Comparison of ENCODE assay signal across 8 cellular contexts in the genomic region with DNA sequence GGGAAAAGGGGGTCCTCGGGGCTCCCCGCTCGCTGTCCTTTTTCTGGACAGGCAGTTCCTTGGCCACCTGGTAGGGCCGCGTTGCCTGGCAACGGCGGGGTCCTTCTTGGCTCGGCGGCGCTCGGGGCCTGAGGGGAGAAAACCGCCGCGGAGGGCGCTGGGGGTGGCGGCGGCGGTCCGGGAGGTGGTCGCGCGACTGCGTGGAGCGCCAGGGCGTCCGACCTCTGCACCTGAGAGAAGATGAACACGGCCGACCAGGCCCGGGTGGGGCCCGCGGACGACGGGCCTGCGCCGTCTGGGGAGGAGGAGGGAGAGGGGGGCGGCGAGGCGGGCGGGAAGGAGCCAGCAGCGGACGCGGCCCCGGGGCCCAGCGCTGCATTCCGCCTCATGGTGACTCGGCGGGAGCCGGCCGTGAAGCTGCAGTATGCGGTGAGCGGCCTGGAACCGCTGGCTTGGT. TPM values are rescaled to one million over a fixed set of nuclear protein-coding genes. Genes with fewer than 3 reads are reported as not detected.
DNase-seq lines count a peak whose midpoint lies in the region; ATAC-seq, FAIRE-seq and TF ChIP-seq lines count a peak whose summit lies in the region.

A gene with protein sequence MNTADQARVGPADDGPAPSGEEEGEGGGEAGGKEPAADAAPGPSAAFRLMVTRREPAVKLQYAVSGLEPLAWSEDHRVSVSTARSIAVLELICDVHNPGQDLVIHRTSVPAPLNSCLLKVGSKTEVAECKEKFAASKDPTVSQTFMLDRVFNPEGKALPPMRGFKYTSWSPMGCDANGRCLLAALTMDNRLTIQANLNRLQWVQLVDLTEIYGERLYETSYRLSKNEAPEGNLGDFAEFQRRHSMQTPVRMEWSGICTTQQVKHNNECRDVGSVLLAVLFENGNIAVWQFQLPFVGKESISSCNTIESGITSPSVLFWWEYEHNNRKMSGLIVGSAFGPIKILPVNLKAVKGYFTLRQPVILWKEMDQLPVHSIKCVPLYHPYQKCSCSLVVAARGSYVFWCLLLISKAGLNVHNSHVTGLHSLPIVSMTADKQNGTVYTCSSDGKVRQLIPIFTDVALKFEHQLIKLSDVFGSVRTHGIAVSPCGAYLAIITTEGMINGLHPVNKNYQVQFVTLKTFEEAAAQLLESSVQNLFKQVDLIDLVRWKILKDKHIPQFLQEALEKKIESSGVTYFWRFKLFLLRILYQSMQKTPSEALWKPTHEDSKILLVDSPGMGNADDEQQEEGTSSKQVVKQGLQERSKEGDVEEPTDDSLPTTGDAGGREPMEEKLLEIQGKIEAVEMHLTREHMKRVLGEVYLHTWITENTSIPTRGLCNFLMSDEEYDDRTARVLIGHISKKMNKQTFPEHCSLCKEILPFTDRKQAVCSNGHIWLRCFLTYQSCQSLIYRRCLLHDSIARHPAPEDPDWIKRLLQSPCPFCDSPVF (plus strand): TSS at position 106 of the 457 bp plus-strand sequence. CDS start 135 bp downstream, at position 241.

- H3K27ac Mint-ChIP-seq in activated CD8-positive, alpha-beta T cell treated with anti-CD3 and anti-CD28 coated beads, Interleukin-2, amount 10 ng/mL, durations not matched to agents 7 days and 5 days: peak within 1 kb of the TSS; percentile 87

- peak within 1 kb of the TSS; percentile 98 for H3K56ac ChIP-seq in H1 (replicated peaks; ENCODE audit: insufficient read length, low read depth, low read length)

- POLR2A ChIA-PET in AG04449 (lab: Yijun Ruan, JAX): interaction anchor here (0.6 to 1.6 kb wide), 5 partner anchors 9 to 99 kb away, joined by 3 to 11 read pairs (median 4); no protein-coding TSS in a partner anchor
- POLR2A ChIA-PET in activated CD8-positive, alpha-beta T cell treated with anti-CD3 and anti-CD28 coated beads, Interleukin-2, amount 10 ng/mL, durations not matched to agents 7 days and 5 days (lab: Charles Lee): interaction anchor here (0.6 to 3.0 kb wide), 9 partner anchors 10 to 99 kb away, joined by 3 to 16 read pairs (median 3); no protein-coding TSS in a partner anchor
- POLR2A ChIA-PET in H1 (lab: Charles Lee; ENCODE audit: partially characterized antibody): interaction anchor here (0.7 to 2.6 kb wide), 21 partner anchors 7 to 315 kb away, joined by 3 to 10 read pairs (median 4); a partner anchor contains a TSS

- no peaks in the 10 kb centered on the region for H3K9me3 Mint-ChIP-seq in activated CD8-positive, alpha-beta T cell treated with anti-CD3 and anti-CD28 coated beads, Interleukin-2, amount 10 ng/mL, durations not matched to agents 7 days and 5 days (ENCODE audit: insufficient read depth)

- H2BK5ac ChIP-seq in H1 (ENCODE audit: low read depth, low read length): peak within 1 kb of the TSS; percentile 98

- no peaks in the 10 kb centered on the region for H3K36me3 ChIP-seq in H1 (ENCODE audit: control insufficient read depth in 2 of 4, insufficient read depth in 4 of 4, low read length in 3 of 4)
- H3K36me3 ChIP-seq in mesodermal cell (ENCODE audit: control insufficient read depth, insufficient read depth, low read length): peaks cover 46% of the 10 kb centered on the region

- peak within 1 kb of the TSS; percentile 86 for H3K4me3 Mint-ChIP-seq in activated CD8-positive, alpha-beta T cell treated with anti-CD3 and anti-CD28 coated beads, Interleukin-2, amount 10 ng/mL, durations not matched to agents 7 days and 5 days

- CTCF ChIA-PET in AG04449 (lab: Yijun Ruan, JAX) (interaction anchor here (1.2 to 5.7 kb wide), 2 partner anchors 12 to 20 kb away, joined by 3 to 27 read pairs; no protein-coding TSS in a partner anchor), H1 (lab: Charles Lee; ENCODE audit: partially characterized antibody) (interaction anchor here (0.7 to 3.5 kb wide), 5 partner anchors 26 to 142 kb away, joined by 3 to 12 read pairs (median 3); a partner anchor contains a TSS)
- CTCF ChIA-PET in activated CD8-positive, alpha-beta T cell treated with anti-CD3 and anti-CD28 coated beads, Interleukin-2, amount 10 ng/mL, durations not matched to agents 7 days and 5 days (lab: Charles Lee): interaction anchor here (0.9 to 2.8 kb wide), 7 partner anchors 10 to 231 kb away, joined by 3 to 8 read pairs (median 5); no protein-coding TSS in a partner anchor

- WGBS in H1 (ENCODE audit: extremely low coverage in 1 of 2, insufficient coverage in 1 of 2, insufficient read length in 1 of 2, insufficient replicate concordance in 2 of 2, low coverage in 1 of 2, low lambda C conversion rate in 2 of 2, missing lambda C conversion rate in 1 of 2), 2 experiments: 0% methylated on average over 1 of the region's 52 CpGs; no CpG with 5 or more reads in 1 of the 2 experiments
- WGBS in mesodermal cell (ENCODE audit: insufficient coverage in 2 of 2), 2 experiments: 1% methylated on average over 38 to 40 of the region's 52 CpGs

- FAIRE-seq in H1 (lab: Jason Lieb, UNC): no peak

- peak within 1 kb of the TSS; percentile 86; the same call in 1 of the 2 replicates for H2BK12ac ChIP-seq in H1 (ENCODE audit: low read depth, low read length)

- peaks cover 9% of the 10 kb centered on the region for H3K23me2 ChIP-seq in H1 (ENCODE audit: low read depth, low read length)

- H3K27me3 Mint-ChIP-seq in activated CD8-positive, alpha-beta T cell treated with anti-CD3 and anti-CD28 coated beads, Interleukin-2, amount 10 ng/mL, durations not matched to agents 7 days and 5 days (ENCODE audit: low read depth): no peaks in the 10 kb centered on the region

- peak within 1 kb of the TSS; percentile 100 for H4K91ac ChIP-seq in H1 (replicated peaks; ENCODE audit: insufficient read length, low read length)

- no peak within 1 kb of the TSS for H3K23ac ChIP-seq in H1 (ENCODE audit: insufficient read length)

- no peak within 1 kb of the TSS for H3K14ac ChIP-seq in H1 (ENCODE audit: insufficient read length)

- no peak within 1 kb of the TSS; the same call in 1 of the 2 replicates for H2AK5ac ChIP-seq in H1 (ENCODE audit: low read depth, low read length)

- peak within 1 kb of the TSS; percentile 99; the same call in 1 of the 2 replicates for H2BK15ac ChIP-seq in H1 (ENCODE audit: low read length)

- peaks cover 25% of the 10 kb centered on the region for H3K36me3 Mint-ChIP-seq in activated CD8-positive, alpha-beta T cell treated with anti-CD3 and anti-CD28 coated beads, Interleukin-2, amount 10 ng/mL, durations not matched to agents 7 days and 5 days (ENCODE audit: low read depth)

- H3K79me1 ChIP-seq in H1 (ENCODE audit: low read depth, low read length): peaks cover 6% of the 10 kb centered on the region

- peak within 1 kb of the TSS; percentile 91 for H2BK120ac ChIP-seq in H1 (replicated peaks; ENCODE audit: low read depth, low read length)

- H3K4me1 ChIP-seq in H1 (replicated peaks in 1 of 4; ENCODE audit: control insufficient read depth in 3 of 4, insufficient read depth in 4 of 4, low read length in 3 of 4) (peaks cover 0 to 7% (median 6%) of the 10 kb centered on the region in 4 experiments; a peak in 5 of 7 replicates), mesodermal cell (ENCODE audit: control insufficient read depth, insufficient read depth, low read length, poor library complexity, severe bottlenecking) (no peaks in the 10 kb centered on the region)

- H3K4me2 ChIP-seq in H1 (ENCODE audit: insufficient read depth in 1 of 2, low read depth in 2 of 2, low read length in 2 of 2): peak within 1 kb of the TSS; percentile 58 to 83

- H3K27me3 ChIP-seq in H1 (replicated peaks in 1 of 4; ENCODE audit: control insufficient read depth in 3 of 4, extremely low read depth in 1 of 4, insufficient read depth in 3 of 4, low read length in 3 of 4): no peaks in the 10 kb centered on the region

- TF ChIP-seq EP300 in H1 (IDR thresholded peaks at IDR 0.05; ENCODE audit: borderline replicate concordance in 1 of 2, low read depth in 2 of 2, low read length in 2 of 2): no peak

- DNase-seq in AG04449 (ENCODE audit: low read depth, low spot score): no peak
- DNase-seq in NCI-H748 treated with DMSO at 0.1 percent for 48 hours (lab: John Stamatoyannopoulos, UW): peak; percentile 65
- DNase-seq in activated CD8-positive, alpha-beta T cell treated with anti-CD3 and anti-CD28 coated beads, Interleukin-2, amount 10 ng/mL, durations not matched to agents 7 days and 5 days: peak; percentile 87
- DNase-seq in H1 (ENCODE audit: low read depth in 1 of 2, low spot score in 2 of 2): peak in 1 of 2 experiments; percentile 93
- DNase-seq in stimulated activated CD8-positive, alpha-beta memory T cell treated with anti-CD3 and anti-CD28 coated beads, Interleukin-15, amount 100 ng/mL, for 4 hours (ENCODE audit: low read depth in 2 of 2): peak; percentile 68 to 69

- H3K9ac ChIP-seq in H1 (replicated peaks in 1 of 4; ENCODE audit: extremely low read depth in 1 of 4, low read depth in 3 of 4, low read length in 3 of 4): peak within 1 kb of the TSS; percentile 86 to 95 (median 90)

- H4K5ac ChIP-seq in H1 (ENCODE audit: insufficient read length, low read depth, low read length): peak within 1 kb of the TSS; percentile 96

- ATAC-seq in GM18909 (IDR thresholded peaks at IDR 0.05; ENCODE audit: poor library complexity, unreplicated experiment): peak; percentile 55
- peak; percentile 46 for ATAC-seq in HG03139 (IDR thresholded peaks at IDR 0.05; ENCODE audit: unreplicated experiment)
- peak; percentile 59 for ATAC-seq in activated CD8-positive, alpha-beta T cell treated with anti-CD3 and anti-CD28 coated beads, Interleukin-2, amount 10 ng/mL, durations not matched to agents 7 days and 5 days

- peaks cover 36 to 78% of the 10 kb centered on the region in 2 experiments for H3K79me2 ChIP-seq in H1 (ENCODE audit: control insufficient read depth in 1 of 2, insufficient read depth in 2 of 2, low read length in 2 of 2)

- peaks cover 17% of the 10 kb centered on the region in 2 experiments for H4K20me1 ChIP-seq in H1 (replicated peaks in 1 of 2; ENCODE audit: control insufficient read depth in 1 of 2, insufficient read depth in 2 of 2, low read length in 2 of 2)

- H3K27ac ChIP-seq in H1 (ENCODE audit: low read depth, low read length): peak within 1 kb of the TSS; percentile 84; the same call in 1 of the 2 replicates
- H3K27ac ChIP-seq in mesodermal cell (ENCODE audit: low read depth, low read length, severe bottlenecking): peak within 1 kb of the TSS; percentile 98

- H2BK20ac ChIP-seq in H1 (ENCODE audit: low read length): peak within 1 kb of the TSS; percentile 73; the same call in 1 of the 2 replicates

- H3K4me3 ChIP-seq in AG04449 (ENCODE audit: low read depth, low read length) (peak within 1 kb of the TSS; percentile 98), H1 (ENCODE audit: extremely low read depth in 1 of 4, insufficient read depth in 2 of 4, low read depth in 3 of 4, low read length in 4 of 4) (peak within 1 kb of the TSS; percentile 81 to 99 (median 90)), mesodermal cell (ENCODE audit: extremely low read depth, insufficient read depth, low read length, poor library complexity, severe bottlenecking) (peak within 1 kb of the TSS; percentile 90)

- TF ChIP-seq POLR2A in H1 (IDR thresholded peaks at IDR 0.05; ENCODE audit: control extremely low read depth in 1 of 2, low read depth in 2 of 2, low read length in 2 of 2): peak in 1 of 2 experiments; percentile 74; a peak in 2 of 3 replicates

- peak within 1 kb of the TSS; percentile 98 for H3K4ac ChIP-seq in H1 (replicated peaks; ENCODE audit: insufficient read length, low read depth, low read length)

- peak within 1 kb of the TSS; percentile 93 for H3K18ac ChIP-seq in H1 (ENCODE audit: extremely low read depth, low read length)

- peak within 1 kb of the TSS; percentile 97 for H4K8ac ChIP-seq in H1 (ENCODE audit: extremely low read depth, insufficient read depth, low read length)

- peak within 1 kb of the TSS; percentile 1; the same call in 1 of the 2 replicates for H2AFZ ChIP-seq in H1 (ENCODE audit: low read length)

- H3K4me1 Mint-ChIP-seq in activated CD8-positive, alpha-beta T cell treated with anti-CD3 and anti-CD28 coated beads, Interleukin-2, amount 10 ng/mL, durations not matched to agents 7 days and 5 days (ENCODE audit: low read depth): peaks cover 37% of the 10 kb centered on the region

- no peak for TF ChIP-seq RAD21 in H1 (IDR thresholded peaks at IDR 0.05 in 1 of 2, conservative IDR thresholded peaks at IDR 0.05 in 1 of 2; ENCODE audit: low read depth in 2 of 2, low read length in 2 of 2)

- no peak for TF ChIP-seq CTCF in AG04449 (IDR thresholded peaks at IDR 0.05; ENCODE audit: insufficient read depth, low read length, missing control alignments)
- TF ChIP-seq CTCF in H1 (IDR thresholded peaks at IDR 0.05; ENCODE audit: control extremely low read depth in 1 of 3, insufficient read depth in 1 of 3, low read depth in 1 of 3, low read length in 3 of 3): no peak

- H3K9me3 ChIP-seq in H1 (ENCODE audit: insufficient read depth in 2 of 2, low read depth in 1 of 2, low read length in 1 of 2): no peaks in the 10 kb centered on the region
- peaks cover 4% of the 10 kb centered on the region for H3K9me3 ChIP-seq in mesodermal cell (ENCODE audit: control insufficient read depth, low read length)

RNA-seq across cellular contexts. Expression of the gene that starts here (rescaled TPM):
- total RNA-seq in activated CD8-positive, alpha-beta T cell treated with anti-CD3 and anti-CD28 coated beads, Interleukin-2, amount 10 ng/mL, durations not matched to agents 7 days and 5 days: 10 to 100 TPM; 12.2 to 13.0 TPM
- total RNA-seq in H1 (2021; fragmentation: NEBNext Ultra II Directional; extraction: Animal tissue kit (Norgen Biotek cat#: 25700)): 36.9 and 39.2 TPM in 2 replicates
- 6.3 and 6.8 TPM in 2 replicates for polyA plus RNA-seq in H1 (2011; rRNA removed)
- 8.9 TPM for polyA plus RNA-seq in H1 (2011; cell fraction: cytosol; rRNA removed)
- 7.2 TPM for polyA plus RNA-seq in H1 (2011; cell fraction: nucleus; rRNA removed)
- 14.8 to 23.5 TPM (median 19.3 TPM) in 4 replicates for polyA plus RNA-seq in H1 (2012, experiment 1 of 2)
- polyA plus RNA-seq in H1 (2012, experiment 2 of 2): 4.9 TPM
- polyA plus RNA-seq in H1 (2013, experiment 1 of 2): 16.8 TPM
- 16.2 TPM for polyA plus RNA-seq in H1 (2013, experiment 2 of 2)
- polyA minus RNA-seq in H1 (2011; rRNA and poly(A)+ RNA removed): 17.6 and 19.4 TPM in 2 replicates
- 15.7 TPM for polyA minus RNA-seq in H1 (2011; cell fraction: cytosol; rRNA and poly(A)+ RNA removed)
- 8.7 TPM for polyA minus RNA-seq in H1 (2011; cell fraction: nucleus; rRNA and poly(A)+ RNA removed)
- 18.2 TPM for polyA plus RNA-seq in mesodermal cell (2013, experiment 1 of 2)
- polyA plus RNA-seq in mesodermal cell (2013, experiment 2 of 2): 16.8 TPM
